Comparison of ENCODE assay signal across 17 cellular contexts in the genomic region with DNA sequence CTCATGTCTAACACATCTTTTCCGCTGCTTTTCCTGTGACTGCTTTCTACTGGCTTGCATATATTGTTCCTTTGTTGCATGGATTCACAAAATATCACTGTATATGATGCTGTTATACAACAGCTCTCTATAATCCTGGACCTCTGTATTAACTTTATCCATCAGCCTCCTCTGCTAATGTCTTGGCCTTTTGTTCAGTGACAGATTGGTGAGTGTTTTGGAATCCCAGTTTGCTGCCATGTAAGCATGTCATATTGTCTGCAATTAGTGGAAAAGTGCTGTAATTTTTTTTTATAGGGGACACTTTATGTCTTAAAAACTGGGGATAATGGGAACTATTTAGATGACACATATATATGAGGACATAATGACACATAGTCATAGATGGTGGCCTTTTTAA. TPM values are rescaled to one million over a fixed set of nuclear protein-coding genes. Genes with fewer than 3 reads are reported as not detected.
DNase-seq lines count a peak whose midpoint lies in the region; ATAC-seq and TF ChIP-seq lines count a peak whose summit lies in the region.
"Had no signal": no experiment of that assay in that cellular context is flagged by ENCODE, and none has a peak within 500 bp of the region (broad histone marks: within the 10 kb centered on the region; RNA-seq: fewer than 3 reads in every experiment).

No MANE protein-coding gene starts in this region.

- H3K4me1 Mint-ChIP-seq in endothelial cell (ENCODE audit: unreplicated experiment) = peaks cover 17% of the 10 kb centered on the region

- in situ Hi-C loops in G401 (cut with HindIII; ENCODE audit: low sequenced_read_pairs) = no loop called here

- peaks cover 7% of the 10 kb centered on the region for H3K27me3 Mint-ChIP-seq in endothelial cell (ENCODE audit: unreplicated experiment)

- H3K36me3 Mint-ChIP-seq in endothelial cell (ENCODE audit: low read depth, unreplicated experiment) = peaks cover 3% of the 10 kb centered on the region
- H3K36me3 Mint-ChIP-seq: CD4-positive, CD25-positive, alpha-beta regulatory T cell; CD8-positive, alpha-beta T cell had no signal

- DNase-seq in G401 (ENCODE audit: low spot score) (peak; percentile 60), cerebellar cortex (ENCODE audit: low spot score) (peak; percentile 50), inferior parietal cortex (ENCODE audit: extremely low spot score) (peak; percentile 8), superior temporal gyrus (ENCODE audit: extremely low spot score) (peak; percentile 24), endothelial cell (ENCODE audit: low spot score) (no peak), left colon (no peak)
- no peak for DNase-seq in NK-92 treated with Interleukin-12 subunit alpha and Interleukin-12 subunit beta, amount 100 ng/mL, for 24 hours (lab: John Stamatoyannopoulos, UW)
- DNase-seq: Caco-2; CD4-positive, CD25-positive, alpha-beta regulatory T cell; CD8-positive, alpha-beta T cell; DMS 273 treated with DMSO at 0.1 percent for 48 hours; DMS79; EL; GF-D8; GOT3; HFFc6 had no signal

- no peaks in the 10 kb centered on the region for H3K9me3 Mint-ChIP-seq in endothelial cell (ENCODE audit: unreplicated experiment)
- H3K9me3 Mint-ChIP-seq: CD8-positive, alpha-beta T cell; HFFc6 had no signal

- no peak for ATAC-seq in left colon
- ATAC-seq: CD8-positive, alpha-beta T cell had no signal

- H3K4me3 Mint-ChIP-seq in endothelial cell (ENCODE audit: unreplicated experiment) = no peak overlapping the region
- H3K4me3 Mint-ChIP-seq: B cell; CD4-positive, CD25-positive, alpha-beta regulatory T cell; CD8-positive, alpha-beta T cell; HFFc6 had no signal

- intact Hi-C loops in left colon (cut with DNase I, micrococcal nuclease) = no loop called here

- H3K27ac Mint-ChIP-seq in endothelial cell (ENCODE audit: unreplicated experiment) = no peak overlapping the region
- H3K27ac Mint-ChIP-seq: B cell; CD4-positive, CD25-positive, alpha-beta regulatory T cell; CD8-positive, alpha-beta T cell; HFFc6 had no signal

- no peak for TF ChIP-seq CTCF in endothelial cell (IDR thresholded peaks at IDR 0.05; ENCODE audit: unreplicated experiment)

RNA-seq across cellular contexts. Expression of gene RIMS1, which starts 3.0 kb away (rescaled TPM):
- not detected in 2 replicates for total RNA-seq in G401 (2014; rRNA removed; shearing (Covaris generic))
- total RNA-seq in endothelial cell (ENCODE audit: unreplicated experiment) = 1.8 TPM
- under 1 TPM; 0.28 to 0.43 TPM for total RNA-seq in left colon
- total RNA-seq: B cell; CD4-positive, CD25-positive, alpha-beta regulatory T cell; CD8-positive, alpha-beta T cell had no signal

Comparison
In these comparisons a context has a peak if more than half of its experiments do, and no peak if none do; other contexts are left out.
1. DNase-seq: peak in G401 (single experiment), cerebellar cortex (single experiment), inferior parietal cortex (single experiment) and superior temporal gyrus (single experiment); none in endothelial cell (single experiment), left colon (0 of 2) and NK-92 treated with Interleukin-12 subunit alpha and Interleukin-12 subunit beta, amount 100 ng/mL, for 24 hours (single experiment).